2 cellular contexts compared by ENCODE assay signal in the genomic region with DNA sequence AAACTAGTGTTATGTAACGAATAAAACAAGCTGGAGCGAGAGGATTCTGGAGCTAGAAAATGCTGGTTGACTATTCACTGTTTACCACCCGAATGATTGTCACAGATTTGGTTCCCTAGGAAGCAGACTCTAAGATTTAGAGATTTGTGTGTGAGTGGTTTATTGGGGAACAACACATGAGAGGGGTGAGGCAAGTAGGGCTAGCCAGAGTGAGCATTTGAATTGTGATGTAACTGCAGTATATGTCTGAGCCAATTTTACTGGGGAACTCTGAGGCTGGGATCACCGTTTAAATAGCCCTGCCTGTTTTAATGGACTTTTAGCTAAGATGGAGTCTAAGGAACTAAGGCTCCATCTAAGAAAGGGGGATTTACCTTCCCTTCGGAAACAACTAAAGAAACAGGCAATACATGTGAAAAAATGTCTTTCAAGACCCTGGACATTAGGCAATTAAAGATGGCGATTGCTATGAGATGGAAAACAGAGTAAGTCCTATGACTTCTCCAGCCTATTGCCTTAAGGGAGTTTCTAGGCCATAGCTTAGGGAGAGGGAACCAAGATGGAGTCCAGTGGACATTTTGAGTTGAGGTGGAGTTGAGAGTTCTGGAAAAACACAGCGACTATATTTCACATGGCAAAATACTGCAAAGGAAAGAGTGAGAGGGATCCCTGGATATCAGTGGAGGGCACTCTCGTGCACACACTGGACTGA.
TF ChIP-seq lines count a peak whose summit lies in the region.

No MANE protein-coding gene starts in this region.

TF ChIP-seq in SK-N-SH treated with all-trans-retinoic acid at 6 μM for 48 hours, 23 proteins besides CTCF, POLR2A, EP300 and RAD21:
- TF ChIP-seq, protein P1, sequence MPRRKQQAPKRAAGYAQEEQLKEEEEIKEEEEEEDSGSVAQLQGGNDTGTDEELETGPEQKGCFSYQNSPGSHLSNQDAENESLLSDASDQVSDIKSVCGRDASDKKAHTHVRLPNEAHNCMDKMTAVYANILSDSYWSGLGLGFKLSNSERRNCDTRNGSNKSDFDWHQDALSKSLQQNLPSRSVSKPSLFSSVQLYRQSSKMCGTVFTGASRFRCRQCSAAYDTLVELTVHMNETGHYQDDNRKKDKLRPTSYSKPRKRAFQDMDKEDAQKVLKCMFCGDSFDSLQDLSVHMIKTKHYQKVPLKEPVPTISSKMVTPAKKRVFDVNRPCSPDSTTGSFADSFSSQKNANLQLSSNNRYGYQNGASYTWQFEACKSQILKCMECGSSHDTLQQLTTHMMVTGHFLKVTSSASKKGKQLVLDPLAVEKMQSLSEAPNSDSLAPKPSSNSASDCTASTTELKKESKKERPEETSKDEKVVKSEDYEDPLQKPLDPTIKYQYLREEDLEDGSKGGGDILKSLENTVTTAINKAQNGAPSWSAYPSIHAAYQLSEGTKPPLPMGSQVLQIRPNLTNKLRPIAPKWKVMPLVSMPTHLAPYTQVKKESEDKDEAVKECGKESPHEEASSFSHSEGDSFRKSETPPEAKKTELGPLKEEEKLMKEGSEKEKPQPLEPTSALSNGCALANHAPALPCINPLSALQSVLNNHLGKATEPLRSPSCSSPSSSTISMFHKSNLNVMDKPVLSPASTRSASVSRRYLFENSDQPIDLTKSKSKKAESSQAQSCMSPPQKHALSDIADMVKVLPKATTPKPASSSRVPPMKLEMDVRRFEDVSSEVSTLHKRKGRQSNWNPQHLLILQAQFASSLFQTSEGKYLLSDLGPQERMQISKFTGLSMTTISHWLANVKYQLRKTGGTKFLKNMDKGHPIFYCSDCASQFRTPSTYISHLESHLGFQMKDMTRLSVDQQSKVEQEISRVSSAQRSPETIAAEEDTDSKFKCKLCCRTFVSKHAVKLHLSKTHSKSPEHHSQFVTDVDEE (CRISPR knock-in tag; IDR thresholded peaks at IDR 0.05) = no peak
- no peak for TF ChIP-seq ZNF8 (CRISPR knock-in tag; IDR thresholded peaks at IDR 0.05)
- 0 out of 2 replicates have a peak, but pooled peaks have one; percentile 8 for TF ChIP-seq GLIS3 (CRISPR knock-in tag; IDR thresholded peaks at IDR 0.05)
- TF ChIP-seq OSR1 (CRISPR knock-in tag; IDR thresholded peaks at IDR 0.05) = no peak

TF ChIP-seq in SK-N-SH, 30 proteins besides CTCF, POLR2A, EP300 and RAD21 (continued from another document):
- TF ChIP-seq FOXJ3 (CRISPR knock-in tag; IDR thresholded peaks at IDR 0.05) = no peak
- TF ChIP-seq, protein P2, sequence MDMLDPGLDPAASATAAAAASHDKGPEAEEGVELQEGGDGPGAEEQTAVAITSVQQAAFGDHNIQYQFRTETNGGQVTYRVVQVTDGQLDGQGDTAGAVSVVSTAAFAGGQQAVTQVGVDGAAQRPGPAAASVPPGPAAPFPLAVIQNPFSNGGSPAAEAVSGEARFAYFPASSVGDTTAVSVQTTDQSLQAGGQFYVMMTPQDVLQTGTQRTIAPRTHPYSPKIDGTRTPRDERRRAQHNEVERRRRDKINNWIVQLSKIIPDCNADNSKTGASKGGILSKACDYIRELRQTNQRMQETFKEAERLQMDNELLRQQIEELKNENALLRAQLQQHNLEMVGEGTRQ (IDR thresholded peaks at IDR 0.05; ENCODE audit: borderline replicate concordance, low read depth, low read length) = no peak
- TF ChIP-seq MXI1 (IDR thresholded peaks at IDR 0.05; ENCODE audit: low read depth, low read length) = no peak
